In the genomic region with DNA sequence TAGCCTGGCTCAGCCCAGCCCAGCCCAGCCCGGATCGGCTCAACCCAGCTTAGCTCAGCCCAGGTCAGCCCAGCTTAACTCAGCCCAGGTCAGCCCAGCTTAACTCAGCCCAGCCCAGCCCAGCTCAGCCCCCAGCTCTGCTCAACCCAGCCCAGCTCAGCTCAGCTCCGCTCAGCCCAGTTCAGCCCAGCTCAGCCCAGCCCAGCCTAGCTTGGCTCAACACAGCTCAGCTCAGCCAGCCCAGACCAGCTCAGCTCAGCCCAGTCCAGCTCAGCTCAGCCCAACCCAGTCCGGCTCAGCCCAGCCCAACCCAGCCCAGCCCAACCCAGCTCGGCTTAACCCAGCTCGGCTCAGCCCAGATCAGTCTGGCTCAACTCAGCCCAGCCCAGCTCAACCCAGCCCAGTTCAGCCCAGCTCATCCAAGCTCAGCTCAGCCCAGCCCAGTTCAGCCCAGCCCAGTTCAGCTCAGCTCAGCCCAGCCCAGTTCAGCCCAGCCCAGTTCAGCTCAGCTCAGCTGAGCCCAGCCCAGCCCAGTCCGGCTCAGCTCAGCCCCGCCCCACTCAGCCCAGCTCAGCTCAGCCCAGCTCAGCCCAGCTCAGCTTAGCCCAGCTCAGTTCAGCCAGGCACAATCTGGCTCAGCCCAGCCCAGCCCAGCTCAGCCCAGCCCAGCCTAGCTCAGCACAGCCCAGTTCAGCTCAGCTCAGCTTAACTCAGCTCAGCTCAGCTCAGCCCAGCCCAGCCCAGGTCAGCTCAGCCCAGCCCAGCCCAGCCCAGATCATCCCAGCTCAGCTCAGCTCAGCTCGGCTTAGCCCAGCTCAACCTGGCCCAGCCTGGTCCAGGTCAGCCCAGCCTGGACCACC, we compare ENCODE assay signal across 11 cellular contexts.
DNase-seq lines count a peak whose midpoint lies in the region; ATAC-seq and TF ChIP-seq lines count a peak whose summit lies in the region.
"Had no signal": no experiment of that assay in that cellular context is flagged by ENCODE, and none has a peak within 500 bp of the region (broad histone marks: within the 10 kb centered on the region; RNA-seq: fewer than 3 reads in every experiment).

No MANE protein-coding gene starts in this region.

- no peaks in the 10 kb centered on the region for H3K9me3 Mint-ChIP-seq in CD4-positive, CD25-positive, alpha-beta regulatory T cell

- H2AFZ ChIP-seq in neuronal stem cell (ENCODE audit: low read length): no peak overlapping the region

- no peaks in the 10 kb centered on the region for H3K9me3 ChIP-seq in CD4-positive, CD25-positive, alpha-beta regulatory T cell (ENCODE audit: control insufficient read depth in 2 of 2, low read length in 2 of 2)
- H3K9me3 ChIP-seq in HEK293 (ENCODE audit: control insufficient read depth, insufficient read depth, low read depth, low read length): no peaks in the 10 kb centered on the region
- no peaks in the 10 kb centered on the region for H3K9me3 ChIP-seq in mucosa of rectum (ENCODE audit: control insufficient read depth in 2 of 2, low read length in 2 of 2)
- peaks cover 0 to 73% of the 10 kb centered on the region in 2 donors for H3K9me3 ChIP-seq in neuronal stem cell (replicated peaks in 1 of 2; ENCODE audit: control insufficient read depth in 2 of 2, insufficient read depth in 1 of 2, low read depth in 1 of 2, low read length in 2 of 2)

- ATAC-seq in CD4-positive, CD25-positive, alpha-beta regulatory T cell (ENCODE audit: low read depth in 2 of 2): peak; percentile 12 to 13

- H3K14ac ChIP-seq in neuronal stem cell (ENCODE audit: low read length): no peak overlapping the region

- DNase-seq in CD4-positive, CD25-positive, alpha-beta regulatory T cell: peak; percentile 36 to 81 (median 49)
- DNase-seq in activated naive CD4-positive, alpha-beta T cell treated with anti-CD3 and anti-CD28 coated beads, Interleukin-2, amount 50 U/mL, for 16 hours: peak; percentile 5
- DNase-seq in neuronal stem cell (ENCODE audit: low spot score) (no peak), CD1c-positive myeloid dendritic cell (ENCODE audit: extremely low spot score) (no peak), EL (no peak), C1 segment of cervical spinal cord (lab: John Stamatoyannopoulos, UW) (no peak)
- DNase-seq: DMS153, NCI-H1436, SIG-M5 had no signal

- H3K27me3 ChIP-seq in CD4-positive, CD25-positive, alpha-beta regulatory T cell (ENCODE audit: control insufficient read depth, insufficient read depth, low read length): no peaks in the 10 kb centered on the region
- H3K27me3 ChIP-seq in mucosa of rectum (ENCODE audit: control insufficient read depth in 2 of 2, insufficient read depth in 2 of 2, low read length in 2 of 2) (no peaks in the 10 kb centered on the region), neuronal stem cell (ENCODE audit: control insufficient read depth in 3 of 3, insufficient read depth in 3 of 3, low read depth in 1 of 3, low read length in 3 of 3) (peaks cover 0 to 18% (median 0%) of the 10 kb centered on the region in 3 experiments)

- no peak overlapping the region for H3K4me2 ChIP-seq in neuronal stem cell (ENCODE audit: insufficient read depth, low read length, poor library complexity, severe bottlenecking)

- H3K27me3 Mint-ChIP-seq in CD4-positive, CD25-positive, alpha-beta regulatory T cell: no peaks in the 10 kb centered on the region

- H3K27ac ChIP-seq in CD4-positive, CD25-positive, alpha-beta regulatory T cell (ENCODE audit: insufficient read depth, low read length, poor library complexity, severe bottlenecking): peak overlapping the region; percentile 76
- H3K27ac ChIP-seq in HEK293 (ENCODE audit: extremely low read depth, low read depth, low read length) (no peak overlapping the region), mucosa of rectum (ENCODE audit: low read depth in 2 of 2, low read length in 2 of 2) (peak overlapping the region; percentile 42 to 65), neuronal stem cell (replicated peaks; ENCODE audit: low read length) (no peak overlapping the region)

- no peak overlapping the region for H4K91ac ChIP-seq in neuronal stem cell (ENCODE audit: low read depth, low read length, poor library complexity)

- peaks cover 2% of the 10 kb centered on the region for H3K79me1 ChIP-seq in neuronal stem cell (ENCODE audit: low read depth, low read length)

- H4K8ac ChIP-seq in neuronal stem cell (ENCODE audit: low read depth, low read length): no peak overlapping the region

- H3K23ac ChIP-seq in neuronal stem cell (ENCODE audit: low read depth, low read length, poor library complexity): no peak overlapping the region

- peaks cover 2% of the 10 kb centered on the region for H3K36me3 ChIP-seq in CD4-positive, CD25-positive, alpha-beta regulatory T cell (ENCODE audit: control insufficient read depth, insufficient read depth, low read length)
- H3K36me3 ChIP-seq in HEK293 (ENCODE audit: control insufficient read depth in 2 of 2, insufficient read depth in 1 of 2, low read length in 2 of 2) (no peaks in the 10 kb centered on the region), mucosa of rectum (ENCODE audit: control insufficient read depth in 2 of 2, insufficient read depth in 2 of 2, low read length in 2 of 2) (peaks cover 0 to 3% of the 10 kb centered on the region in 2 donors), neuronal stem cell (replicated peaks in 1 of 2; ENCODE audit: control insufficient read depth in 2 of 2, insufficient read depth in 2 of 2, low read length in 2 of 2) (no peaks in the 10 kb centered on the region)

- H3K18ac ChIP-seq in neuronal stem cell (ENCODE audit: low read length): no peak overlapping the region

- H3K27ac Mint-ChIP-seq in CD4-positive, CD25-positive, alpha-beta regulatory T cell: peak overlapping the region; percentile 82 to 91 (median 91)

- no peak overlapping the region for H2AK5ac ChIP-seq in neuronal stem cell (ENCODE audit: low read depth, low read length)

- no peak overlapping the region for H3K4me3 ChIP-seq in CD4-positive, CD25-positive, alpha-beta regulatory T cell (ENCODE audit: low read depth, low read length)
- H3K4me3 ChIP-seq in HEK293 (ENCODE audit: low read depth, low read length) (no peak overlapping the region), mucosa of rectum (ENCODE audit: low read length in 2 of 2) (peak overlapping the region in 1 of 2 donors; percentile 48), neuronal stem cell (ENCODE audit: low read length in 2 of 2) (peak overlapping the region in 1 of 2 donors; percentile 48)

- H3K4me3 Mint-ChIP-seq in CD4-positive, CD25-positive, alpha-beta regulatory T cell: peak overlapping the region in 3 of 4 donors; percentile 49 to 80 (median 61)

- H3K4me1 Mint-ChIP-seq in CD4-positive, CD25-positive, alpha-beta regulatory T cell: peaks cover 15 to 87% (median 26%) of the 10 kb centered on the region in 4 donors

- no CpG with 5 or more reads among the region's 9 CpGs for WGBS in neuronal stem cell (ENCODE audit: extremely low coverage in 2 of 2, insufficient read length in 2 of 2, insufficient replicate concordance in 1 of 2), 2 donors

- no peak overlapping the region for H3K4ac ChIP-seq in neuronal stem cell (ENCODE audit: low read length)

- CTCF ChIA-PET in HEK293 (lab: Yijun Ruan, JAX): no interaction called here

- H3K9ac ChIP-seq in mucosa of rectum (ENCODE audit: low read depth in 1 of 2, low read length in 2 of 2): no peak overlapping the region
- H3K9ac ChIP-seq in neuronal stem cell (ENCODE audit: low read depth, low read length, poor library complexity): no peak overlapping the region

- POLR2A ChIA-PET in HEK293 (lab: Yijun Ruan, JAX): interaction anchor here (0.6 kb wide), 1 partner anchor 18 kb away, joined by 3 read pairs; no protein-coding TSS in a partner anchor

- H2BK15ac ChIP-seq in neuronal stem cell (ENCODE audit: low read length): no peak overlapping the region

- no peak overlapping the region for H2BK5ac ChIP-seq in neuronal stem cell (ENCODE audit: low read length)

- no peak overlapping the region for H2BK120ac ChIP-seq in neuronal stem cell (ENCODE audit: low read depth, low read length)

- TF ChIP-seq CTCF in HEK293 (tag by site-specific recombination; IDR thresholded peaks at IDR 0.05): no peak

- H2BK12ac ChIP-seq in neuronal stem cell (ENCODE audit: low read length): no peak overlapping the region

- peaks cover 89% of the 10 kb centered on the region for H3K4me1 ChIP-seq in CD4-positive, CD25-positive, alpha-beta regulatory T cell (ENCODE audit: control insufficient read depth, insufficient read depth, low read length, poor library complexity, severe bottlenecking)
- H3K4me1 ChIP-seq in HEK293 (ENCODE audit: control insufficient read depth, insufficient read depth, low read length) (no peaks in the 10 kb centered on the region), mucosa of rectum (ENCODE audit: control insufficient read depth in 2 of 2, insufficient read depth in 2 of 2, low read length in 2 of 2) (no peaks in the 10 kb centered on the region), neuronal stem cell (ENCODE audit: control insufficient read depth in 2 of 2, insufficient read depth in 1 of 2, low read depth in 1 of 2, low read length in 2 of 2) (no peaks in the 10 kb centered on the region)

- no peaks in the 10 kb centered on the region for H3K36me3 Mint-ChIP-seq in CD4-positive, CD25-positive, alpha-beta regulatory T cell

TF ChIP-seq in HEK293, 187 proteins besides CTCF, POLR2A, EP300 and RAD21:
- TF ChIP-seq, protein P1, sequence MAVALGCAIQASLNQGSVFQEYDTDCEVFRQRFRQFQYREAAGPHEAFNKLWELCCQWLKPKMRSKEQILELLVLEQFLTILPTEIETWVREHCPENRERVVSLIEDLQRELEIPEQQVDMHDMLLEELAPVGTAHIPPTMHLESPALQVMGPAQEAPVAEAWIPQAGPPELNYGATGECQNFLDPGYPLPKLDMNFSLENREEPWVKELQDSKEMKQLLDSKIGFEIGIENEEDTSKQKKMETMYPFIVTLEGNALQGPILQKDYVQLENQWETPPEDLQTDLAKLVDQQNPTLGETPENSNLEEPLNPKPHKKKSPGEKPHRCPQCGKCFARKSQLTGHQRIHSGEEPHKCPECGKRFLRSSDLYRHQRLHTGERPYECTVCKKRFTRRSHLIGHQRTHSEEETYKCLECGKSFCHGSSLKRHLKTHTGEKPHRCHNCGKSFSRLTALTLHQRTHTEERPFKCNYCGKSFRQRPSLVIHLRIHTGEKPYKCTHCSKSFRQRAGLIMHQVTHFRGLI (tag by site-specific recombination; IDR thresholded peaks at IDR 0.05): peak; percentile 87
- TF ChIP-seq ZBTB8A (tag by site-specific recombination; IDR thresholded peaks at IDR 0.05): peak; percentile 37; the same call in 1 of the 2 replicates
- no peak for TF ChIP-seq EGR2 (tag by site-specific recombination; IDR thresholded peaks at IDR 0.05; ENCODE audit: low read depth)
- TF ChIP-seq ZBTB21 (tag by site-specific recombination; IDR thresholded peaks at IDR 0.05): no peak
- no peak for TF ChIP-seq ZXDB (tag by site-specific recombination; IDR thresholded peaks at IDR 0.05)
- TF ChIP-seq ZNF473 (tag by site-specific recombination; IDR thresholded peaks at IDR 0.05): no peak
- TF ChIP-seq KLF7 (tag by site-specific recombination; IDR thresholded peaks at IDR 0.05; ENCODE audit: borderline replicate concordance): no peak
- no peak for TF ChIP-seq ZNF549 (tag by site-specific recombination; IDR thresholded peaks at IDR 0.05)

Comparison
In these comparisons a context has a peak if more than half of its experiments do, and no peak if none do; other contexts are left out.
1. DNase-seq: peak in CD4-positive, CD25-positive, alpha-beta regulatory T cell (3 of 3) and activated naive CD4-positive, alpha-beta T cell treated with anti-CD3 and anti-CD28 coated beads, Interleukin-2, amount 50 U/mL, for 16 hours (single experiment); none in neuronal stem cell (single experiment), CD1c-positive myeloid dendritic cell (single experiment), EL (single experiment) and C1 segment of cervical spinal cord (0 of 14).
2. H3K27ac ChIP-seq: peak in CD4-positive, CD25-positive, alpha-beta regulatory T cell (single experiment) and mucosa of rectum (2 of 2); none in HEK293 (single experiment) and neuronal stem cell (single experiment).